In genomic region chr3:14877404-14877803, GRCh38 we compare ENCODE assay signal across 19 cellular contexts. TPM values are rescaled to one million over a fixed set of nuclear protein-coding genes. Genes with fewer than 3 reads are reported as not detected.
DNase-seq lines count a peak whose midpoint lies in the region; ATAC-seq and TF ChIP-seq lines count a peak whose summit lies in the region.
"Had no signal": no experiment of that assay in that cellular context is flagged by ENCODE, and none has a peak within 500 bp of the region (broad histone marks: within the 10 kb centered on the region; RNA-seq: fewer than 3 reads in every experiment).

No MANE protein-coding gene starts in this region.

- H3K36me3 Mint-ChIP-seq in endothelial cell (ENCODE audit: low read depth, unreplicated experiment): peaks cover 62% of the 10 kb centered on the region
- H3K36me3 Mint-ChIP-seq: CD4-positive, CD25-positive, alpha-beta regulatory T cell had no signal

- no peak for ATAC-seq in upper lobe of right lung
- ATAC-seq in GM18520 (IDR thresholded peaks at IDR 0.05; ENCODE audit: unreplicated experiment): no peak

- TF ChIP-seq CTCF in left ventricle myocardium inferior (IDR thresholded peaks at IDR 0.05; ENCODE audit: borderline replicate concordance) (no peak), endothelial cell (IDR thresholded peaks at IDR 0.05; ENCODE audit: unreplicated experiment) (no peak), parathyroid adenoma (IDR thresholded peaks at IDR 0.05) (no peak), upper lobe of right lung (IDR thresholded peaks at IDR 0.05) (no peak)

- H3K27me3 ChIP-seq in left ventricle myocardium inferior (ENCODE audit: low read depth) (no peaks in the 10 kb centered on the region), parathyroid adenoma (ENCODE audit: control insufficient read depth, insufficient read depth, low read length) (no peaks in the 10 kb centered on the region), upper lobe of right lung (no peaks in the 10 kb centered on the region)
- H3K27me3 ChIP-seq: neutrophil had no signal

- no peaks in the 10 kb centered on the region for H3K79me2 ChIP-seq in parathyroid adenoma

- no peaks in the 10 kb centered on the region for H3K9me3 ChIP-seq in left ventricle myocardium inferior (replicated peaks)
- no peaks in the 10 kb centered on the region for H3K9me3 ChIP-seq in parathyroid adenoma (ENCODE audit: control insufficient read depth, low read length)
- no peaks in the 10 kb centered on the region for H3K9me3 ChIP-seq in upper lobe of right lung
- H3K9me3 ChIP-seq: neutrophil had no signal

- H3K4me1 Mint-ChIP-seq in endothelial cell (ENCODE audit: unreplicated experiment): peaks cover 12% of the 10 kb centered on the region
- H3K4me1 Mint-ChIP-seq: CD4-positive, CD25-positive, alpha-beta regulatory T cell had no signal

- H3K4me1 ChIP-seq in left ventricle myocardium inferior (peaks cover 64% of the 10 kb centered on the region), parathyroid adenoma (no peaks in the 10 kb centered on the region), upper lobe of right lung (peaks cover 31% of the 10 kb centered on the region)

- no peak overlapping the region for H2AFZ ChIP-seq in parathyroid adenoma

- intact Hi-C loops in left ventricle myocardium inferior (cut with micrococcal nuclease): no loop called here
- intact Hi-C loops in cardiac septum (cut with DNase I): no loop called here
- intact Hi-C loops in upper lobe of right lung (cut with DNase I): no loop called here

- no peak overlapping the region for H3K4me3 ChIP-seq in left ventricle myocardium inferior
- no peak overlapping the region for H3K4me3 ChIP-seq in parathyroid adenoma (ENCODE audit: low read depth, low read length)
- no peak overlapping the region for H3K4me3 ChIP-seq in upper lobe of right lung

- DNase-seq in left ventricle myocardium inferior (no peak), cardiac septum (ENCODE audit: low spot score) (no peak), endothelial cell (ENCODE audit: low spot score) (no peak), upper lobe of right lung (no peak), AML-193 (lab: John Stamatoyannopoulos, UW) (no peak), NCI-H1092 treated with DMSO at 0.1 percent for 48 hours (lab: John Stamatoyannopoulos, UW) (no peak)
- DNase-seq: activated CD4-positive, alpha-beta T cell treated with anti-CD3 and anti-CD28 coated beads, Interleukin-2, amount 50 U/mL, for 1 hour; activated CD8-positive, alpha-beta memory T cell treated with anti-CD3 and anti-CD28 coated beads, Interleukin-2, amount 50 U/mL, for 4 hours; activated gamma-delta T cell treated with Interleukin-2 at 50 U/mL for 16 hours; amniotic stem cell; CD4-positive, CD25-positive, alpha-beta regulatory T cell; GF-D8; NCI-H1436; NCI-H2171; stimulated activated CD8-positive, alpha-beta memory T cell treated with anti-CD3 and anti-CD28 coated beads, Interleukin-4, amount 100 ng/mL, for 48 hours; T-helper 1 cell had no signal

- no peak overlapping the region for H3K27ac Mint-ChIP-seq in endothelial cell (ENCODE audit: unreplicated experiment)
- H3K27ac Mint-ChIP-seq: CD4-positive, CD25-positive, alpha-beta regulatory T cell had no signal

- H3K36me3 ChIP-seq in left ventricle myocardium inferior (peaks cover 7% of the 10 kb centered on the region), parathyroid adenoma (ENCODE audit: control insufficient read depth, insufficient read depth, low read length) (no peaks in the 10 kb centered on the region), upper lobe of right lung (no peaks in the 10 kb centered on the region)
- H3K36me3 ChIP-seq: neutrophil had no signal

- peaks cover 30% of the 10 kb centered on the region for H3K27me3 Mint-ChIP-seq in endothelial cell (ENCODE audit: unreplicated experiment)

- H3K4me3 Mint-ChIP-seq in endothelial cell (ENCODE audit: unreplicated experiment): peak overlapping the region; percentile 14
- H3K4me3 Mint-ChIP-seq: CD4-positive, CD25-positive, alpha-beta regulatory T cell had no signal

- H3K9ac ChIP-seq in parathyroid adenoma: no peak overlapping the region

- peak overlapping the region; percentile 78 for H3K27ac ChIP-seq in left ventricle myocardium inferior (replicated peaks)
- peak overlapping the region; percentile 40 for H3K27ac ChIP-seq in parathyroid adenoma
- H3K27ac ChIP-seq in upper lobe of right lung: peak overlapping the region; percentile 74
- H3K27ac ChIP-seq: neutrophil had no signal

- H3K9me3 Mint-ChIP-seq in endothelial cell (ENCODE audit: unreplicated experiment): no peaks in the 10 kb centered on the region

- no peak overlapping the region for H3K4me2 ChIP-seq in parathyroid adenoma (ENCODE audit: low read length)

RNA-seq across cellular contexts. Expression of gene FGD5, which starts 58.6 kb away (rescaled TPM):
- total RNA-seq in left ventricle myocardium inferior: 13.9 TPM
- 15.6 TPM for total RNA-seq in cardiac septum
- total RNA-seq in endothelial cell (ENCODE audit: unreplicated experiment): 294 TPM
- 84.2 TPM for total RNA-seq in upper lobe of right lung
